In the genomic region with DNA sequence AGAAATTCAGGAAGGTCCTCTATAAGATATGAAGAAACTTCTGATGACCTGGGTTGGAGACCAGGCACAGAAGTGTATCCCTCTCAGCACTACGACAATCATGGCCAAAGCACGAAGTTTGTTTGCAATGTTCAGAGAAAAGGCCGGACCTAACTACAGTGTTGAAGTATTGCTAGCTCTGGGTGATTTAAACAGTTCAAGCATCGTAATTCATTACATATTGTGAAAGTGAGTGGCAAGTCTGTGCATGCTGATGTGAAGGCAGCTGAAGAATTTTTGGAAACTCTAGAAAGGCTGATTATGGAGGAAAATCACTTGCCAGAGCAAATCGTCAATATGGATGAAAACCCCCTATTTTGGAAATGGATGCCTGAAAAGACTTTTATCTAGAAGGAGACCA, we compare ENCODE assay signal across 23 cellular contexts.
DNase-seq lines count a peak whose midpoint lies in the region; ATAC-seq, FAIRE-seq and TF ChIP-seq lines count a peak whose summit lies in the region.
"Had no signal": no experiment of that assay in that cellular context is flagged by ENCODE, and none has a peak within 500 bp of the region (broad histone marks: within the 10 kb centered on the region; RNA-seq: fewer than 3 reads in every experiment).

No MANE protein-coding gene starts in this region.

- no peak for FAIRE-seq in A549 (lab: Jason Lieb, UNC)
- FAIRE-seq in bronchial epithelial cell (lab: Jason Lieb, UNC), result no peak
- FAIRE-seq: GM12891, GM19239, H54, K562 had no signal

- no peak overlapping the region for H3K4me2 ChIP-seq in A549

- 71% methylated on average over 5 of the region's 5 CpGs for WGBS in A549 (ENCODE audit: missing lambda C conversion rate)

- ATAC-seq in A549 (no peak), foreskin keratinocyte (peak; percentile 67), HG02870 (IDR thresholded peaks at IDR 0.05; ENCODE audit: unreplicated experiment) (no peak), HG03378 (IDR thresholded peaks at IDR 0.05; ENCODE audit: unreplicated experiment) (no peak)
- ATAC-seq: K562 had no signal

- peaks cover 9% of the 10 kb centered on the region; the same call in 1 of the 3 replicates for H3K9me3 ChIP-seq in A549

- POLR2A ChIA-PET in A549 (lab: Yijun Ruan, JAX), result no interaction called here
- POLR2A ChIA-PET in RWPE1 (lab: Yijun Ruan, JAX; ENCODE audit: low non-redundant PET), result no interaction called here

- in situ Hi-C loops in GM13977 (cut with MboI; ENCODE audit: low pct_unique_long_range_greater_than_20kb, low sequenced_read_pairs, unreplicated experiment), result no loop called here

- CTCF ChIA-PET in A549 (lab: Yijun Ruan, JAX) (interaction anchor here (0.6 kb wide), 1 partner anchor 796 kb away, joined by 3 read pairs; no protein-coding TSS in a partner anchor), RWPE1 (lab: Yijun Ruan, JAX) (no interaction called here)

- H3K27ac ChIP-seq in A549 (peak overlapping the region; percentile 11 to 26; a peak in 3 of 6 replicates), RWPE1 (peak overlapping the region; percentile 86), foreskin keratinocyte (no peak overlapping the region)

- no peak for TF ChIP-seq RAD21 in A549 (conservative IDR thresholded peaks at IDR 0.05 in 1 of 2, IDR thresholded peaks at IDR 0.05 in 1 of 2)

- H3K4me3 ChIP-seq in A549 (no peak overlapping the region), bronchial epithelial cell (ENCODE audit: low read depth, low read length) (no peak overlapping the region)
- H3K4me3 ChIP-seq: K562, MG63 had no signal

- no peak for DNase-seq in A549 (ENCODE audit: low read depth in 1 of 2, low spot score in 1 of 2)
- DNase-seq in RWPE1 (ENCODE audit: low spot score), result peak; percentile 65
- DNase-seq in bronchial epithelial cell (ENCODE audit: low read depth), result peak; percentile 91
- peak; percentile 61 to 81 for DNase-seq in foreskin keratinocyte
- no peak for DNase-seq in GM13977 (ENCODE audit: low spot score)
- no peak for DNase-seq in NCI-H1105 treated with DMSO at 0.1 percent for 48 hours (lab: John Stamatoyannopoulos, UW)
- DNase-seq: 8988T, DMS53, MG63, NCI-H1048, NCI-H1417 treated with DMSO at 0.1 percent for 48 hours, NCI-H1694 treated with DMSO at 0.1 percent for 48 hours, NCI-H2081, NCI-H2227 treated with DMSO at 0.1 percent for 48 hours, NCI-H526 treated with DMSO at 0.1 percent for 48 hours, RPMI8226, SHP77 treated with DMSO at 0.1 percent for 48 hours had no signal

- no peak for TF ChIP-seq EP300 in A549 (IDR thresholded peaks at IDR 0.05)

- no peak for TF ChIP-seq POLR2A in A549 (IDR thresholded peaks at IDR 0.05; ENCODE audit: low read length)

- no peaks in the 10 kb centered on the region for H3K27me3 ChIP-seq in bronchial epithelial cell (ENCODE audit: control insufficient read depth, insufficient read depth, low read length)
- H3K27me3 ChIP-seq in foreskin keratinocyte, result no peaks in the 10 kb centered on the region
- H3K27me3 ChIP-seq: MG63 had no signal

- H3K4me1 ChIP-seq in A549 (peaks cover 6% of the 10 kb centered on the region; the same call in 2 of the 3 replicates), foreskin keratinocyte (peaks cover 17% of the 10 kb centered on the region)

- TF ChIP-seq CTCF in A549 (IDR thresholded peaks at IDR 0.05), result no peak
- TF ChIP-seq CTCF in RWPE1 (conservative IDR thresholded peaks at IDR 0.05; ENCODE audit: low read depth), result no peak
- TF ChIP-seq CTCF in bronchial epithelial cell (IDR thresholded peaks at IDR 0.05; ENCODE audit: insufficient read depth, low read length, severe bottlenecking), result no peak
- TF ChIP-seq CTCF in foreskin keratinocyte (conservative IDR thresholded peaks at IDR 0.05), result no peak
- no peak for TF ChIP-seq CTCF in GM13977 (IDR thresholded peaks at IDR 0.05; ENCODE audit: extremely low read depth, insufficient read depth, missing control alignments)

- no peaks in the 10 kb centered on the region for H3K36me3 ChIP-seq in bronchial epithelial cell (ENCODE audit: control insufficient read depth, insufficient read depth, low read length)
- H3K36me3 ChIP-seq: MG63 had no signal

TF ChIP-seq in A549, 52 proteins besides CTCF, POLR2A, EP300 and RAD21:
- TF ChIP-seq HDAC2 (IDR thresholded peaks at IDR 0.05), result no peak
- TF ChIP-seq, protein P1, sequence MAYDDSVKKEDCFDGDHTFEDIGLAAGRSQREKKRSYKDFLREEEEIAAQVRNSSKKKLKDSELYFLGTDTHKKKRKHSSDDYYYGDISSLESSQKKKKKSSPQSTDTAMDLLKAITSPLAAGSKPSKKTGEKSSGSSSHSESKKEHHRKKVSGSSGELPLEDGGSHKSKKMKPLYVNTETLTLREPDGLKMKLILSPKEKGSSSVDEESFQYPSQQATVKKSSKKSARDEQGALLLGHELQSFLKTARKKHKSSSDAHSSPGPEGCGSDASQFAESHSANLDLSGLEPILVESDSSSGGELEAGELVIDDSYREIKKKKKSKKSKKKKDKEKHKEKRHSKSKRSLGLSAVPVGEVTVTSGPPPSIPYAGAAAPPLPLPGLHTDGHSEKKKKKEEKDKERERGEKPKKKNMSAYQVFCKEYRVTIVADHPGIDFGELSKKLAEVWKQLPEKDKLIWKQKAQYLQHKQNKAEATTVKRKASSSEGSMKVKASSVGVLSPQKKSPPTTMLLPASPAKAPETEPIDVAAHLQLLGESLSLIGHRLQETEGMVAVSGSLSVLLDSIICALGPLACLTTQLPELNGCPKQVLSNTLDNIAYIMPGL (CRISPR knock-in tag; IDR thresholded peaks at IDR 0.05; ENCODE audit: borderline replicate concordance), result no peak
- TF ChIP-seq, protein P2, sequence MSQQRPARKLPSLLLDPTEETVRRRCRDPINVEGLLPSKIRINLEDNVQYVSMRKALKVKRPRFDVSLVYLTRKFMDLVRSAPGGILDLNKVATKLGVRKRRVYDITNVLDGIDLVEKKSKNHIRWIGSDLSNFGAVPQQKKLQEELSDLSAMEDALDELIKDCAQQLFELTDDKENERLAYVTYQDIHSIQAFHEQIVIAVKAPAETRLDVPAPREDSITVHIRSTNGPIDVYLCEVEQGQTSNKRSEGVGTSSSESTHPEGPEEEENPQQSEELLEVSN (IDR thresholded peaks at IDR 0.05; ENCODE audit: borderline replicate concordance, low read depth), result no peak
- no peak for TF ChIP-seq MAZ (IDR thresholded peaks at IDR 0.05; ENCODE audit: borderline replicate concordance, low read depth, low read length)
- no peak for TF ChIP-seq CEBPB (IDR thresholded peaks at IDR 0.05)
- TF ChIP-seq RNF2 (IDR thresholded peaks at IDR 0.05; ENCODE audit: borderline replicate concordance, low read depth), result no peak
- TF ChIP-seq RCOR1 (IDR thresholded peaks at IDR 0.05; ENCODE audit: low read depth, low read length), result no peak
- TF ChIP-seq FOSL2 (IDR thresholded peaks at IDR 0.05), result no peak
- TF ChIP-seq FOSL2 (CRISPR knock-in tag; IDR thresholded peaks at IDR 0.05), result no peak
- TF ChIP-seq FOSB (CRISPR knock-in tag; IDR thresholded peaks at IDR 0.05), result no peak
- no peak for TF ChIP-seq ELK1 (IDR thresholded peaks at IDR 0.05; ENCODE audit: low read depth, low read length)
- no peak for TF ChIP-seq KDM1A (IDR thresholded peaks at IDR 0.05; ENCODE audit: low read depth)
- no peak for TF ChIP-seq HES2 (IDR thresholded peaks at IDR 0.05)
- no peak for TF ChIP-seq HOXA7 (CRISPR knock-in tag; IDR thresholded peaks at IDR 0.05)
- TF ChIP-seq BCL3 (IDR thresholded peaks at IDR 0.05), result no peak
- no peak for TF ChIP-seq TFCP2L1 (CRISPR knock-in tag; IDR thresholded peaks at IDR 0.05)
- no peak for TF ChIP-seq BHLHE40 (IDR thresholded peaks at IDR 0.05; ENCODE audit: low read depth, low read length)
- no peak for TF ChIP-seq SREBF2 (IDR thresholded peaks at IDR 0.05)
- TF ChIP-seq, protein P3, sequence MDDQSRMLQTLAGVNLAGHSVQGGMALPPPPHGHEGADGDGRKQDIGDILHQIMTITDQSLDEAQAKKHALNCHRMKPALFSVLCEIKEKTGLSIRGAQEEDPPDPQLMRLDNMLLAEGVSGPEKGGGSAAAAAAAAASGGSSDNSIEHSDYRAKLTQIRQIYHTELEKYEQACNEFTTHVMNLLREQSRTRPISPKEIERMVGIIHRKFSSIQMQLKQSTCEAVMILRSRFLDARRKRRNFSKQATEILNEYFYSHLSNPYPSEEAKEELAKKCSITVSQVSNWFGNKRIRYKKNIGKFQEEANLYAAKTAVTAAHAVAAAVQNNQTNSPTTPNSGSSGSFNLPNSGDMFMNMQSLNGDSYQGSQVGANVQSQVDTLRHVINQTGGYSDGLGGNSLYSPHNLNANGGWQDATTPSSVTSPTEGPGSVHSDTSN (IDR thresholded peaks at IDR 0.05), result no peak

Comparison
In these comparisons a context has a peak if more than half of its experiments do, and no peak if none do; other contexts are left out.
1. DNase-seq: peak in RWPE1 (single experiment), bronchial epithelial cell (single experiment) and foreskin keratinocyte (2 of 2); none in A549 (0 of 2), GM13977 (single experiment) and NCI-H1105 treated with DMSO at 0.1 percent for 48 hours (single experiment).